Comparison of ENCODE assay signal across 14 cellular contexts in genomic region chr22:42926034-42926433, GRCh38.
A peak's percentile ranks its signal among the peaks of the same experiment; 100 is the strongest.
DNase-seq lines count a peak whose midpoint lies in the region; ATAC-seq and TF ChIP-seq lines count a peak whose summit lies in the region.
"Had no signal": no experiment of that assay in that cellular context is flagged by ENCODE, and none has a peak within 500 bp of the region (broad histone marks: within the 10 kb centered on the region; RNA-seq: fewer than 3 reads in every experiment).

No MANE protein-coding gene starts in this region.

- H3K4me1 Mint-ChIP-seq in memory B cell = peaks cover 50% of the 10 kb centered on the region

- H3K9me3 ChIP-seq in body of pancreas = no peaks in the 10 kb centered on the region
- H3K9me3 ChIP-seq in thoracic aorta = no peaks in the 10 kb centered on the region
- no peaks in the 10 kb centered on the region for H3K9me3 ChIP-seq in effector memory CD4-positive, alpha-beta T cell (ENCODE audit: control insufficient read depth, low read length)
- H3K9me3 ChIP-seq: right lobe of liver had no signal

- no peak overlapping the region for H3K4me3 Mint-ChIP-seq in memory B cell
- H3K4me3 Mint-ChIP-seq: T-helper 1 cell treated with Interleukin-12 subunit alpha and Interleukin-12 subunit beta and Interleukin-4 antibody, amounts not matched to agents 30 μg/mL and 1 μg/mL, for 36 hours had no signal

- H3K27me3 Mint-ChIP-seq in memory B cell = no peaks in the 10 kb centered on the region

- no peak for TF ChIP-seq POLR2A in body of pancreas (IDR thresholded peaks at IDR 0.05)

- H3K36me3 ChIP-seq in body of pancreas (replicated peaks in 1 of 2; ENCODE audit: insufficient read depth in 1 of 2, low read depth in 2 of 2) (no peaks in the 10 kb centered on the region), thoracic aorta (no peaks in the 10 kb centered on the region)
- H3K36me3 ChIP-seq in effector memory CD4-positive, alpha-beta T cell (ENCODE audit: control insufficient read depth, insufficient read depth, low read length) = peaks cover 4% of the 10 kb centered on the region
- H3K36me3 ChIP-seq: right lobe of liver had no signal

- TF ChIP-seq CTCF in body of pancreas (IDR thresholded peaks at IDR 0.05) (no peak), thoracic aorta (IDR thresholded peaks at IDR 0.05) (no peak)

- WGBS in body of pancreas, 2 donors = 19 to 33% methylated on average over 3 of the region's 3 CpGs

- ATAC-seq in body of pancreas (no peak), memory B cell (ENCODE audit: low read depth) (no peak), thoracic aorta (ENCODE audit: insufficient number of reproducible peaks, low FRiP score, low read depth) (no peak), GM18498 (IDR thresholded peaks at IDR 0.05; ENCODE audit: unreplicated experiment) (no peak)
- ATAC-seq: right lobe of liver had no signal

- no peaks in the 10 kb centered on the region for H3K9me3 Mint-ChIP-seq in memory B cell
- H3K9me3 Mint-ChIP-seq: T-helper 1 cell treated with Interleukin-12 subunit alpha and Interleukin-12 subunit beta and Interleukin-4 antibody, amounts not matched to agents 30 μg/mL and 1 μg/mL, for 36 hours had no signal

- DNase-seq in NCI-H524 (lab: John Stamatoyannopoulos, UW) = peak; percentile 18 to 77
- DNase-seq in NCI-H524 treated with DMSO at 0.1 percent for 48 hours (lab: John Stamatoyannopoulos, UW) = no peak
- peak in 1 of 4 donors; percentile 59 for DNase-seq in body of pancreas
- DNase-seq in memory B cell (ENCODE audit: low spot score in 2 of 2) = no peak
- DNase-seq in thoracic aorta (ENCODE audit: low spot score) = no peak
- no peak for DNase-seq in GM03348 (ENCODE audit: low spot score)
- no peak for DNase-seq in effector memory CD4-positive, alpha-beta T cell
- DNase-seq: 8988T; activated CD8-positive, alpha-beta memory T cell treated with anti-CD3 and anti-CD28 coated beads for 24 hours; amniotic stem cell; NCI-H1092; right lobe of liver had no signal

- H3K27ac Mint-ChIP-seq in memory B cell = peak overlapping the region; percentile 78
- H3K27ac Mint-ChIP-seq: T-helper 1 cell treated with Interleukin-12 subunit alpha and Interleukin-12 subunit beta and Interleukin-4 antibody, amounts not matched to agents 30 μg/mL and 1 μg/mL, for 36 hours had no signal

- H3K27me3 ChIP-seq in body of pancreas (no peaks in the 10 kb centered on the region), thoracic aorta (replicated peaks; ENCODE audit: insufficient read depth) (no peaks in the 10 kb centered on the region)
- H3K27me3 ChIP-seq in effector memory CD4-positive, alpha-beta T cell (replicated peaks; ENCODE audit: control insufficient read depth, insufficient read depth, low read length, poor library complexity, severe bottlenecking) = no peaks in the 10 kb centered on the region
- H3K27me3 ChIP-seq: right lobe of liver had no signal

- intact Hi-C loops in body of pancreas (cut with DNase I) = no loop called here

- H3K4me3 ChIP-seq in body of pancreas = no peak overlapping the region
- no peak overlapping the region for H3K4me3 ChIP-seq in thoracic aorta
- no peak overlapping the region for H3K4me3 ChIP-seq in effector memory CD4-positive, alpha-beta T cell (ENCODE audit: insufficient read depth, low read depth, low read length, poor library complexity, severe bottlenecking)
- H3K4me3 ChIP-seq: right lobe of liver had no signal

- H3K27ac ChIP-seq in body of pancreas = peak overlapping the region; percentile 49 to 87 (median 64)
- peak overlapping the region; percentile 63 to 94 for H3K27ac ChIP-seq in thoracic aorta
- H3K27ac ChIP-seq in effector memory CD4-positive, alpha-beta T cell (ENCODE audit: insufficient read depth, low read length, poor library complexity, severe bottlenecking) = no peak overlapping the region
- H3K27ac ChIP-seq: right lobe of liver had no signal

- H3K36me3 Mint-ChIP-seq in memory B cell = peaks cover 1% of the 10 kb centered on the region

- H3K4me1 ChIP-seq in body of pancreas (peaks cover 92% of the 10 kb centered on the region), thoracic aorta (ENCODE audit: control insufficient read depth in 1 of 2, low read depth in 2 of 2) (peaks cover 63 to 91% of the 10 kb centered on the region in 2 donors)
- H3K4me1 ChIP-seq in effector memory CD4-positive, alpha-beta T cell (ENCODE audit: control insufficient read depth, insufficient read depth, low read length, poor library complexity, severe bottlenecking) = no peaks in the 10 kb centered on the region

Comparison
In these comparisons a context has a peak if more than half of its experiments do, and no peak if none do; other contexts are left out.
1. DNase-seq: peak in NCI-H524 (2 of 2); none in NCI-H524 treated with DMSO at 0.1 percent for 48 hours (single experiment), memory B cell (0 of 2), thoracic aorta (single experiment), GM03348 (single experiment) and effector memory CD4-positive, alpha-beta T cell (0 of 3).